Comparison of ENCODE assay signal across 14 cellular contexts in genomic region chr7:36272567-36273269, GRCh38.
DNase-seq lines count a peak whose midpoint lies in the region; ATAC-seq and TF ChIP-seq lines count a peak whose summit lies in the region.
"Had no signal": no experiment of that assay in that cellular context is flagged by ENCODE, and none has a peak within 500 bp of the region (broad histone marks: within the 10 kb centered on the region; RNA-seq: fewer than 3 reads in every experiment).

No MANE protein-coding gene starts in this region.

- POLR2A ChIA-PET in PC-9 (lab: Charles Lee; ENCODE audit: unreplicated experiment): interaction anchor here (0.5 kb wide), 2 partner anchors 14 to 147 kb away, joined by 3 to 17 read pairs; no protein-coding TSS in a partner anchor

- peak overlapping the region; percentile 46 for H3K4me2 ChIP-seq in PC-9

- no TSS peak for BruUV-seq in PC-9 (replicated peaks; lab: Mats Ljungman, UMichigan)

- H3K27me3 ChIP-seq in heart right ventricle (no peaks in the 10 kb centered on the region), PC-9 (ENCODE audit: insufficient read depth, low read depth) (no peaks in the 10 kb centered on the region), lower lobe of right lung (ENCODE audit: low read depth) (no peaks in the 10 kb centered on the region), spleen (replicated peaks in 1 of 7) (no peaks in the 10 kb centered on the region)
- H3K27me3 ChIP-seq: tibial artery had no signal

- H3K4me3 ChIP-seq in heart right ventricle (no peak overlapping the region), PC-9 (no peak overlapping the region), lower lobe of right lung (no peak overlapping the region), spleen (no peak overlapping the region)
- H3K4me3 ChIP-seq: tibial artery had no signal

- DNase-seq in heart right ventricle: no peak
- no peak for DNase-seq in Right ventricle myocardium inferior (ENCODE audit: missing footprints)
- peak in 1 of 2 experiments; percentile 87 for DNase-seq in PC-9
- peak; percentile 57 for DNase-seq in lower lobe of right lung
- DNase-seq in central memory CD4-positive, alpha-beta T cell: no peak
- no peak for DNase-seq in spleen
- DNase-seq: activated T-cell treated with anti-CD3 and anti-CD28 coated beads for 4 hours; amniotic stem cell; effector memory CD8-positive, alpha-beta T cell; SIG-M5 had no signal

- 66 to 80% methylated on average over 15 of the region's 15 CpGs for whole genome bisulfite sequencing in heart right ventricle, 2 donors
- WGBS in spleen, 5 donors: 75 to 87% (median 79%) methylated on average over 10 to 15 of the region's 15 CpGs

- H3F3A ChIP-seq in PC-9 (ENCODE audit: insufficient read depth, low read depth): peaks cover 9% of the 10 kb centered on the region; the same call in 1 of the 2 replicates

- H4K20me1 ChIP-seq in PC-9 (ENCODE audit: insufficient read depth): no peaks in the 10 kb centered on the region

- H3K9me3 ChIP-seq in heart right ventricle (no peaks in the 10 kb centered on the region), PC-9 (ENCODE audit: insufficient read depth, low read depth) (no peaks in the 10 kb centered on the region), lower lobe of right lung (no peaks in the 10 kb centered on the region), spleen (no peaks in the 10 kb centered on the region)
- H3K9me3 ChIP-seq: tibial artery had no signal

- H3K4me1 ChIP-seq in heart right ventricle (peaks cover 0 to 56% (median 43%) of the 10 kb centered on the region in 9 donors), PC-9 (replicated peaks; ENCODE audit: insufficient read depth) (peaks cover 25% of the 10 kb centered on the region), lower lobe of right lung (peaks cover 8% of the 10 kb centered on the region), spleen (peaks cover 0 to 26% (median 12%) of the 10 kb centered on the region in 6 donors)

- no peak overlapping the region for H2AFZ ChIP-seq in PC-9

- no peaks in the 10 kb centered on the region for H3K9me2 ChIP-seq in PC-9 (ENCODE audit: insufficient read depth)

- TF ChIP-seq POLR2A in spleen (IDR thresholded peaks at IDR 0.05): no peak

- H3K27ac ChIP-seq in heart right ventricle (peak overlapping the region in 8 of 10 donors; percentile 28 to 79 (median 60)), PC-9 (peak overlapping the region; percentile 60), lower lobe of right lung (no peak overlapping the region), spleen (peak overlapping the region in 1 of 8 donors; percentile 7)
- H3K27ac ChIP-seq: tibial artery, VCaP had no signal

- H3K79me2 ChIP-seq in PC-9 (ENCODE audit: low read depth): peaks cover 6% of the 10 kb centered on the region; the same call in 1 of the 2 replicates

- no peak for TF ChIP-seq CTCF in heart right ventricle (IDR thresholded peaks at IDR 0.05)
- no peak for TF ChIP-seq CTCF in PC-9 (conservative IDR thresholded peaks at IDR 0.05)
- TF ChIP-seq CTCF in lower lobe of right lung (IDR thresholded peaks at IDR 0.05): no peak
- TF ChIP-seq CTCF in spleen (IDR thresholded peaks at IDR 0.05 in 8 of 11, conservative IDR thresholded peaks at IDR 0.05 in 3 of 11): no peak

- H3K36me3 ChIP-seq in heart right ventricle: no peaks in the 10 kb centered on the region
- no peaks in the 10 kb centered on the region for H3K36me3 ChIP-seq in PC-9 (ENCODE audit: low read depth)
- H3K36me3 ChIP-seq in lower lobe of right lung: no peaks in the 10 kb centered on the region
- no peaks in the 10 kb centered on the region for H3K36me3 ChIP-seq in spleen
- H3K36me3 ChIP-seq: tibial artery had no signal

- ATAC-seq in heart right ventricle: peak in 2 of 8 donors; percentile 19 to 43
- no peak for ATAC-seq in Right ventricle myocardium inferior
- ATAC-seq in lower lobe of right lung: peak; percentile 48 to 82
- ATAC-seq in HG02973 (IDR thresholded peaks at IDR 0.05; ENCODE audit: unreplicated experiment): no peak
- no peak for ATAC-seq in HG02588 (IDR thresholded peaks at IDR 0.05; ENCODE audit: unreplicated experiment)
- ATAC-seq: effector memory CD8-positive, alpha-beta T cell had no signal

- CTCF ChIA-PET in PC-9 (lab: Charles Lee): no interaction called here

- intact Hi-C loops in heart right ventricle (cut with DNase I): loop anchor here in 2 of 10 donors (10.0 kb wide), 2 partner anchors 48 to 68 kb away; no protein-coding TSS in a partner anchor
- intact Hi-C loops in Right ventricle myocardium inferior (cut with DNase I): no loop called here
- intact Hi-C loops in PC-9 (cut with micrococcal nuclease; ENCODE audit: unreplicated experiment): no loop called here
- intact Hi-C loops in lower lobe of right lung (cut with DNase I): no loop called here
- intact Hi-C loops in spleen (cut with DNase I; ENCODE audit: low total_unique reads): no loop called here

Comparison
In these comparisons a context has a peak if more than half of its experiments do, and no peak if none do; other contexts are left out.
1. ATAC-seq: peak in lower lobe of right lung (2 of 2); none in Right ventricle myocardium inferior (single experiment), HG02973 (single experiment) and HG02588 (single experiment).